ENCODE assay signal across 1 cellular context in the genomic region with DNA sequence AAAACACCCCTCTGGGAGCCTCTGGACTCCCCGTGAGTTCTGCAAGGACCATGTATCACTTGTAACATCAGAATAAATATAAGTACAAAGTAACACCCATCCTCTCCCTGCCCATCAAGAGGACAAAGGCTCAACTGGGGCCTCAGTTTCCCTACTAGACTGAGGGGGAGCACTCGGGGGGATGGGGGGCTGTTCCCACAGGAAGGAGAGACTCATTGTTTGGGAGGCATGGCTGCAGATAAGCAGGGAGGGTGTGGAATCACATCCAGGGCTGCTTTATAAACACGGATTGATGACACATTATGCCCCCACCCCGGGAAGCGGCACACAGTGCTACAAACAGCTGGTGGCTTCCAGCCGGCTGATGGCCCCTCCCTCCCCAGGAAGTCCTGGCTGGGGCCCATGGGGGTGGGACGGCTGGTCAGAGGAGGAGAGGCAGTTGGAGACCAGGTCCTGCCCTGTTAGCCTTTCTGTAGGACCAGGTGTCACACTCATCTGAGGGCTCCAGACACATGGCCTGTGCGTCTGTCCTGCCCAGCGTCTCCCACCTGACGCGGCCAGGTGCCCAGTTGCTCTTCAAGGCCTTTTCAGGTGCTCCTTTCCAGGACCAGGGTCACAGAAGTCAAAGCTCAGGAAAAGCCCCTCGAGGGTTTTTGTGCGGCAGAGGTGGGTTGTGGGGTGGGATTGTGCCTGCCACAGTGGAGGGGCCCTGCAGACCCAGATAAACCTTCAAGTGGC.
TF ChIP-seq lines count a peak whose summit lies in the region.

No MANE protein-coding gene starts in this region.

TF ChIP-seq in HEK293, 187 proteins besides CTCF, POLR2A, EP300 and RAD21 (continued from another document and continues in another):
- TF ChIP-seq, protein P1, sequence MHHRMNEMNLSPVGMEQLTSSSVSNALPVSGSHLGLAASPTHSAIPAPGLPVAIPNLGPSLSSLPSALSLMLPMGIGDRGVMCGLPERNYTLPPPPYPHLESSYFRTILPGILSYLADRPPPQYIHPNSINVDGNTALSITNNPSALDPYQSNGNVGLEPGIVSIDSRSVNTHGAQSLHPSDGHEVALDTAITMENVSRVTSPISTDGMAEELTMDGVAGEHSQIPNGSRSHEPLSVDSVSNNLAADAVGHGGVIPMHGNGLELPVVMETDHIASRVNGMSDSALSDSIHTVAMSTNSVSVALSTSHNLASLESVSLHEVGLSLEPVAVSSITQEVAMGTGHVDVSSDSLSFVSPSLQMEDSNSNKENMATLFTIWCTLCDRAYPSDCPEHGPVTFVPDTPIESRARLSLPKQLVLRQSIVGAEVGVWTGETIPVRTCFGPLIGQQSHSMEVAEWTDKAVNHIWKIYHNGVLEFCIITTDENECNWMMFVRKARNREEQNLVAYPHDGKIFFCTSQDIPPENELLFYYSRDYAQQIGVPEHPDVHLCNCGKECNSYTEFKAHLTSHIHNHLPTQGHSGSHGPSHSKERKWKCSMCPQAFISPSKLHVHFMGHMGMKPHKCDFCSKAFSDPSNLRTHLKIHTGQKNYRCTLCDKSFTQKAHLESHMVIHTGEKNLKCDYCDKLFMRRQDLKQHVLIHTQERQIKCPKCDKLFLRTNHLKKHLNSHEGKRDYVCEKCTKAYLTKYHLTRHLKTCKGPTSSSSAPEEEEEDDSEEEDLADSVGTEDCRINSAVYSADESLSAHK (tag by site-specific recombination; IDR thresholded peaks at IDR 0.05) = no peak
- TF ChIP-seq, protein P2, sequence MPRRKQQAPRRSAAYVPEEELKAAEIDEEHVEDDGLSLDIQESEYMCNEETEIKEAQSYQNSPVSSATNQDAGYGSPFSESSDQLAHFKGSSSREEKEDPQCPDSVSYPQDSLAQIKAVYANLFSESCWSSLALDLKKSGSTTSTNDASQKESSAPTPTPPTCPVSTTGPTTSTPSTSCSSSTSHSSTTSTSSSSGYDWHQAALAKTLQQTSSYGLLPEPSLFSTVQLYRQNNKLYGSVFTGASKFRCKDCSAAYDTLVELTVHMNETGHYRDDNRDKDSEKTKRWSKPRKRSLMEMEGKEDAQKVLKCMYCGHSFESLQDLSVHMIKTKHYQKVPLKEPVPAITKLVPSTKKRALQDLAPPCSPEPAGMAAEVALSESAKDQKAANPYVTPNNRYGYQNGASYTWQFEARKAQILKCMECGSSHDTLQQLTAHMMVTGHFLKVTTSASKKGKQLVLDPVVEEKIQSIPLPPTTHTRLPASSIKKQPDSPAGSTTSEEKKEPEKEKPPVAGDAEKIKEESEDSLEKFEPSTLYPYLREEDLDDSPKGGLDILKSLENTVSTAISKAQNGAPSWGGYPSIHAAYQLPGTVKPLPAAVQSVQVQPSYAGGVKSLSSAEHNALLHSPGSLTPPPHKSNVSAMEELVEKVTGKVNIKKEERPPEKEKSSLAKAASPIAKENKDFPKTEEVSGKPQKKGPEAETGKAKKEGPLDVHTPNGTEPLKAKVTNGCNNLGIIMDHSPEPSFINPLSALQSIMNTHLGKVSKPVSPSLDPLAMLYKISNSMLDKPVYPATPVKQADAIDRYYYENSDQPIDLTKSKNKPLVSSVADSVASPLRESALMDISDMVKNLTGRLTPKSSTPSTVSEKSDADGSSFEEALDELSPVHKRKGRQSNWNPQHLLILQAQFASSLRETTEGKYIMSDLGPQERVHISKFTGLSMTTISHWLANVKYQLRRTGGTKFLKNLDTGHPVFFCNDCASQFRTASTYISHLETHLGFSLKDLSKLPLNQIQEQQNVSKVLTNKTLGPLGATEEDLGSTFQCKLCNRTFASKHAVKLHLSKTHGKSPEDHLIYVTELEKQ (tag by site-specific recombination; IDR thresholded peaks at IDR 0.05; ENCODE audit: borderline replicate concordance) = no peak
- TF ChIP-seq SCRT2 (tag by site-specific recombination; IDR thresholded peaks at IDR 0.05) = no peak
- TF ChIP-seq OSR2 (tag by site-specific recombination; IDR thresholded peaks at IDR 0.05) = peak; percentile 50; the same call in 1 of the 2 replicates
- TF ChIP-seq ZNF292 (tag by site-specific recombination; IDR thresholded peaks at IDR 0.05; ENCODE audit: borderline replicate concordance, low read depth) = no peak
- TF ChIP-seq ZNF837 (tag by site-specific recombination; IDR thresholded peaks at IDR 0.05) = no peak
- no peak for TF ChIP-seq ZNF112 (tag by site-specific recombination; IDR thresholded peaks at IDR 0.05)
- TF ChIP-seq GLIS2 (tag by site-specific recombination; IDR thresholded peaks at IDR 0.05) = peak; percentile 59
- TF ChIP-seq ZEB2 (tag by site-specific recombination; IDR thresholded peaks at IDR 0.05) = peak; percentile 42; the same call in 1 of the 2 replicates
- TF ChIP-seq ZNF670 (tag by site-specific recombination; IDR thresholded peaks at IDR 0.05; ENCODE audit: low read depth) = no peak
- TF ChIP-seq ZNF138 (tag by site-specific recombination; IDR thresholded peaks at IDR 0.05; ENCODE audit: borderline replicate concordance) = no peak
- TF ChIP-seq, protein P3, sequence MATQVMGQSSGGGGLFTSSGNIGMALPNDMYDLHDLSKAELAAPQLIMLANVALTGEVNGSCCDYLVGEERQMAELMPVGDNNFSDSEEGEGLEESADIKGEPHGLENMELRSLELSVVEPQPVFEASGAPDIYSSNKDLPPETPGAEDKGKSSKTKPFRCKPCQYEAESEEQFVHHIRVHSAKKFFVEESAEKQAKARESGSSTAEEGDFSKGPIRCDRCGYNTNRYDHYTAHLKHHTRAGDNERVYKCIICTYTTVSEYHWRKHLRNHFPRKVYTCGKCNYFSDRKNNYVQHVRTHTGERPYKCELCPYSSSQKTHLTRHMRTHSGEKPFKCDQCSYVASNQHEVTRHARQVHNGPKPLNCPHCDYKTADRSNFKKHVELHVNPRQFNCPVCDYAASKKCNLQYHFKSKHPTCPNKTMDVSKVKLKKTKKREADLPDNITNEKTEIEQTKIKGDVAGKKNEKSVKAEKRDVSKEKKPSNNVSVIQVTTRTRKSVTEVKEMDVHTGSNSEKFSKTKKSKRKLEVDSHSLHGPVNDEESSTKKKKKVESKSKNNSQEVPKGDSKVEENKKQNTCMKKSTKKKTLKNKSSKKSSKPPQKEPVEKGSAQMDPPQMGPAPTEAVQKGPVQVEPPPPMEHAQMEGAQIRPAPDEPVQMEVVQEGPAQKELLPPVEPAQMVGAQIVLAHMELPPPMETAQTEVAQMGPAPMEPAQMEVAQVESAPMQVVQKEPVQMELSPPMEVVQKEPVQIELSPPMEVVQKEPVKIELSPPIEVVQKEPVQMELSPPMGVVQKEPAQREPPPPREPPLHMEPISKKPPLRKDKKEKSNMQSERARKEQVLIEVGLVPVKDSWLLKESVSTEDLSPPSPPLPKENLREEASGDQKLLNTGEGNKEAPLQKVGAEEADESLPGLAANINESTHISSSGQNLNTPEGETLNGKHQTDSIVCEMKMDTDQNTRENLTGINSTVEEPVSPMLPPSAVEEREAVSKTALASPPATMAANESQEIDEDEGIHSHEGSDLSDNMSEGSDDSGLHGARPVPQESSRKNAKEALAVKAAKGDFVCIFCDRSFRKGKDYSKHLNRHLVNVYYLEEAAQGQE (tag by site-specific recombination; IDR thresholded peaks at IDR 0.05) = no peak
- TF ChIP-seq ZFP69B (tag by site-specific recombination; IDR thresholded peaks at IDR 0.05) = peak; percentile 72; the same call in 1 of the 2 replicates
- no peak for TF ChIP-seq ZNF248 (tag by site-specific recombination; IDR thresholded peaks at IDR 0.05)
- TF ChIP-seq, protein P4, sequence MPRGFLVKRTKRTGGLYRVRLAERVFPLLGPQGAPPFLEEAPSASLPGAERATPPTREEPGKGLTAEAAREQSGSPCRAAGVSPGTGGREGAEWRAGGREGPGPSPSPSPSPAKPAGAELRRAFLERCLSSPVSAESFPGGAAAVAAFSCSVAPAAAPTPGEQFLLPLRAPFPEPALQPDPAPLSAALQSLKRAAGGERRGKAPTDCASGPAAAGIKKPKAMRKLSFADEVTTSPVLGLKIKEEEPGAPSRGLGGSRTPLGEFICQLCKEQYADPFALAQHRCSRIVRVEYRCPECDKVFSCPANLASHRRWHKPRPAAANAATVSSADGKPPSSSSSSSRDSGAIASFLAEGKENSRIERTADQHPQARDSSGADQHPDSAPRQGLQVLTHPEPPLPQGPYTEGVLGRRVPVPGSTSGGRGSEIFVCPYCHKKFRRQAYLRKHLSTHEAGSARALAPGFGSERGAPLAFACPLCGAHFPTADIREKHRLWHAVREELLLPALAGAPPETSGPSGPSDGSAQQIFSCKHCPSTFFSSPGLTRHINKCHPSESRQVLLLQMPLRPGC (tag by site-specific recombination; IDR thresholded peaks at IDR 0.05) = 0 out of 2 replicates have a peak, but pooled peaks have one; percentile 32
- peak; percentile 79 for TF ChIP-seq ZBTB20 (tag by site-specific recombination; IDR thresholded peaks at IDR 0.05)
- TF ChIP-seq, protein P5, sequence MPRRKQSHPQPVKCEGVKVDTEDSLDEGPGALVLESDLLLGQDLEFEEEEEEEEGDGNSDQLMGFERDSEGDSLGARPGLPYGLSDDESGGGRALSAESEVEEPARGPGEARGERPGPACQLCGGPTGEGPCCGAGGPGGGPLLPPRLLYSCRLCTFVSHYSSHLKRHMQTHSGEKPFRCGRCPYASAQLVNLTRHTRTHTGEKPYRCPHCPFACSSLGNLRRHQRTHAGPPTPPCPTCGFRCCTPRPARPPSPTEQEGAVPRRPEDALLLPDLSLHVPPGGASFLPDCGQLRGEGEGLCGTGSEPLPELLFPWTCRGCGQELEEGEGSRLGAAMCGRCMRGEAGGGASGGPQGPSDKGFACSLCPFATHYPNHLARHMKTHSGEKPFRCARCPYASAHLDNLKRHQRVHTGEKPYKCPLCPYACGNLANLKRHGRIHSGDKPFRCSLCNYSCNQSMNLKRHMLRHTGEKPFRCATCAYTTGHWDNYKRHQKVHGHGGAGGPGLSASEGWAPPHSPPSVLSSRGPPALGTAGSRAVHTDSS (tag by site-specific recombination; IDR thresholded peaks at IDR 0.05) = no peak
- TF ChIP-seq ZNF514 (tag by site-specific recombination; IDR thresholded peaks at IDR 0.05) = no peak
- TF ChIP-seq ZNF155 (tag by site-specific recombination; IDR thresholded peaks at IDR 0.05) = no peak
- TF ChIP-seq, protein P6, sequence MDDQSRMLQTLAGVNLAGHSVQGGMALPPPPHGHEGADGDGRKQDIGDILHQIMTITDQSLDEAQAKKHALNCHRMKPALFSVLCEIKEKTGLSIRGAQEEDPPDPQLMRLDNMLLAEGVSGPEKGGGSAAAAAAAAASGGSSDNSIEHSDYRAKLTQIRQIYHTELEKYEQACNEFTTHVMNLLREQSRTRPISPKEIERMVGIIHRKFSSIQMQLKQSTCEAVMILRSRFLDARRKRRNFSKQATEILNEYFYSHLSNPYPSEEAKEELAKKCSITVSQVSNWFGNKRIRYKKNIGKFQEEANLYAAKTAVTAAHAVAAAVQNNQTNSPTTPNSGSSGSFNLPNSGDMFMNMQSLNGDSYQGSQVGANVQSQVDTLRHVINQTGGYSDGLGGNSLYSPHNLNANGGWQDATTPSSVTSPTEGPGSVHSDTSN (CRISPR knock-in tag; IDR thresholded peaks at IDR 0.05) = no peak
- no peak for TF ChIP-seq ZNF654 (tag by site-specific recombination; IDR thresholded peaks at IDR 0.05; ENCODE audit: low read depth)
- peak; percentile 80; the same call in 1 of the 2 replicates for TF ChIP-seq ZNF600 (tag by site-specific recombination; IDR thresholded peaks at IDR 0.05)
- no peak for TF ChIP-seq TCF7L2 (IDR thresholded peaks at IDR 0.05; ENCODE audit: borderline replicate concordance, low read depth, low read length)
- TF ChIP-seq, protein P7, sequence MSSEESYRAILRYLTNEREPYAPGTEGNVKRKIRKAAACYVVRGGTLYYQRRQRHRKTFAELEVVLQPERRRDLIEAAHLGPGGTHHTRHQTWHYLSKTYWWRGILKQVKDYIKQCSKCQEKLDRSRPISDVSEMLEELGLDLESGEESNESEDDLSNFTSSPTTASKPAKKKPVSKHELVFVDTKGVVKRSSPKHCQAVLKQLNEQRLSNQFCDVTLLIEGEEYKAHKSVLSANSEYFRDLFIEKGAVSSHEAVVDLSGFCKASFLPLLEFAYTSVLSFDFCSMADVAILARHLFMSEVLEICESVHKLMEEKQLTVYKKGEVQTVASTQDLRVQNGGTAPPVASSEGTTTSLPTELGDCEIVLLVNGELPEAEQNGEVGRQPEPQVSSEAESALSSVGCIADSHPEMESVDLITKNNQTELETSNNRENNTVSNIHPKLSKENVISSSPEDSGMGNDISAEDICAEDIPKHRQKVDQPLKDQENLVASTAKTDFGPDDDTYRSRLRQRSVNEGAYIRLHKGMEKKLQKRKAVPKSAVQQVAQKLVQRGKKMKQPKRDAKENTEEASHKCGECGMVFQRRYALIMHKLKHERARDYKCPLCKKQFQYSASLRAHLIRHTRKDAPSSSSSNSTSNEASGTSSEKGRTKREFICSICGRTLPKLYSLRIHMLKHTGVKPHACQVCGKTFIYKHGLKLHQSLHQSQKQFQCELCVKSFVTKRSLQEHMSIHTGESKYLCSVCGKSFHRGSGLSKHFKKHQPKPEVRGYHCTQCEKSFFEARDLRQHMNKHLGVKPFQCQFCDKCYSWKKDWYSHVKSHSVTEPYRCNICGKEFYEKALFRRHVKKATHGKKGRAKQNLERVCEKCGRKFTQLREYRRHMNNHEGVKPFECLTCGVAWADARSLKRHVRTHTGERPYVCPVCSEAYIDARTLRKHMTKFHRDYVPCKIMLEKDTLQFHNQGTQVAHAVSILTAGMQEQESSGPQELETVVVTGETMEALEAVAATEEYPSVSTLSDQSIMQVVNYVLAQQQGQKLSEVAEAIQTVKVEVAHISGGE (tag by site-specific recombination; conservative IDR thresholded peaks at IDR 0.05; ENCODE audit: low read depth) = no peak
- peak; percentile 58 for TF ChIP-seq SP2 (tag by site-specific recombination; IDR thresholded peaks at IDR 0.05)
- no peak for TF ChIP-seq ZNF433 (tag by site-specific recombination; IDR thresholded peaks at IDR 0.05; ENCODE audit: low read depth)
- 0 out of 2 replicates have a peak, but pooled peaks have one; percentile 34 for TF ChIP-seq IKZF3 (tag by site-specific recombination; IDR thresholded peaks at IDR 0.05)
- peak; percentile 89 for TF ChIP-seq KLF1 (tag by site-specific recombination; IDR thresholded peaks at IDR 0.05)
- TF ChIP-seq, protein P8, sequence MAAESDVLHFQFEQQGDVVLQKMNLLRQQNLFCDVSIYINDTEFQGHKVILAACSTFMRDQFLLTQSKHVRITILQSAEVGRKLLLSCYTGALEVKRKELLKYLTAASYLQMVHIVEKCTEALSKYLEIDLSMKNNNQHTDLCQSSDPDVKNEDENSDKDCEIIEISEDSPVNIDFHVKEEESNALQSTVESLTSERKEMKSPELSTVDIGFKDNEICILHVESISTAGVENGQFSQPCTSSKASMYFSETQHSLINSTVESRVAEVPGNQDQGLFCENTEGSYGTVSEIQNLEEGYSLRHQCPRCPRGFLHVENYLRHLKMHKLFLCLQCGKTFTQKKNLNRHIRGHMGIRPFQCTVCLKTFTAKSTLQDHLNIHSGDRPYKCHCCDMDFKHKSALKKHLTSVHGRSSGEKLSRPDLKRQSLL (tag by site-specific recombination; IDR thresholded peaks at IDR 0.05) = no peak
- TF ChIP-seq ZBTB48 (tag by site-specific recombination; IDR thresholded peaks at IDR 0.05) = no peak
- peak; percentile 83 for TF ChIP-seq ZIC2 (tag by site-specific recombination; IDR thresholded peaks at IDR 0.05)
